Comparison of ENCODE assay signal across 8 cellular contexts in the genomic region with DNA sequence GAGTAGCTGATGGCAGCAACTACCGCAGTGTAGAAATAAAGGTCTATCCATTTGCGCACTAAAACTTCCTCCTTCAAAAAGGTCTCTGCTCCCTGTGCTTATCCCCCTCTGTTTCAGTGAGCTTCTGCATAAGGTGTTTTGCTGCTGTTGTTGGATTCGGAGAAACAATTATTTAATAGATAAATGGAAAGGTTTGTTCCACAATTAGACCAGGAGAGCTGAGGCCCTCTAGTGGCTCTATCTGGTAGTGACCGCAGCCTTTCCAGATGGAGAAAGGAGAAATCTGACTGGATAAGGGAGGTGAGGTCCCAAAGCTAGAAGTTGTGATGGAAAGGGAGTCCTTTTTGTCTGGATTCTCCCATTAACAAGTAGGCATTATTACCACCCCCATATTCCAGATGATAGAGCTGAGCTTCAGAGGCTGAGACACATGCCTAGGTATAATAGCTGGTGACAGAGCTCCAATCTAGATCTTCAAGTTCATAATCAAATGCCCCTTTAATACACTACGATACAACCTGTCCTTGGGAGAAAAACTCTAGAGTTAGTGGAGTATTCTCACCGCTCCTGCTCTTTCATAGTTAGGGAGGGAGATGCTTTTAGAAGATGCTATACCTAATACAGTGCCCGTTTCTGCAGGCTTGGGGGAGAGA. TPM values are rescaled to one million over a fixed set of nuclear protein-coding genes. Genes with fewer than 3 reads are reported as not detected.
A peak's percentile ranks its signal among the peaks of the same experiment; 100 is the strongest.
DNase-seq lines count a peak whose midpoint lies in the region; ATAC-seq and TF ChIP-seq lines count a peak whose summit lies in the region.

No MANE protein-coding gene starts in this region.

- DNase-seq in ELF-1 (ENCODE audit: low read depth, low spot score): peak; percentile 52
- DNase-seq in Karpas-422: peak; percentile 79
- DNase-seq in UCSD-AML1 (lab: John Stamatoyannopoulos, UW; ENCODE audit: unreplicated experiment): peak; percentile 28
- DNase-seq in endodermal cell: peak; percentile 87
- peak; percentile 71 for DNase-seq in nephron progenitor cell

- no peaks in the 10 kb centered on the region for H3K9me3 ChIP-seq in Karpas-422 (ENCODE audit: low read length)
- no peaks in the 10 kb centered on the region for H3K9me3 ChIP-seq in endodermal cell (ENCODE audit: control insufficient read depth, low read length)

- no peaks in the 10 kb centered on the region for H4K20me1 ChIP-seq in Karpas-422 (ENCODE audit: insufficient read depth, low read depth, low read length)

- no peak overlapping the region for H2AFZ ChIP-seq in Karpas-422 (ENCODE audit: low read length)

- H3K27ac ChIP-seq in 22Rv1: no peak overlapping the region
- H3K27ac ChIP-seq in Karpas-422 (ENCODE audit: low read length): no peak overlapping the region
- no peak overlapping the region for H3K27ac ChIP-seq in endodermal cell (ENCODE audit: low read depth, low read length)

- no peak overlapping the region for H3K4me2 ChIP-seq in Karpas-422 (ENCODE audit: low read depth, low read length, poor library complexity, severe bottlenecking)

- H3K4me3 Mint-ChIP-seq in endodermal cell (no peak overlapping the region), nephron progenitor cell (no peak overlapping the region)

- no peaks in the 10 kb centered on the region for H3K79me2 ChIP-seq in Karpas-422 (ENCODE audit: low read length)

- no peaks in the 10 kb centered on the region for H3K27me3 ChIP-seq in Karpas-422 (ENCODE audit: low read length)
- no peaks in the 10 kb centered on the region for H3K27me3 ChIP-seq in endodermal cell (ENCODE audit: control insufficient read depth, insufficient read depth, low read length, poor library complexity, severe bottlenecking)

- H3K27ac Mint-ChIP-seq in endodermal cell (no peak overlapping the region), nephron progenitor cell (no peak overlapping the region)

- H3K9me3 Mint-ChIP-seq in endodermal cell (peaks cover 58% of the 10 kb centered on the region), nephron progenitor cell (peaks cover 44% of the 10 kb centered on the region)

- H3K4me1 ChIP-seq in Karpas-422 (ENCODE audit: low read length) (no peaks in the 10 kb centered on the region), endodermal cell (ENCODE audit: control insufficient read depth, insufficient read depth, low read length) (no peaks in the 10 kb centered on the region)

- no peaks in the 10 kb centered on the region for H3K4me1 Mint-ChIP-seq in endodermal cell
- no peaks in the 10 kb centered on the region for H3K4me1 Mint-ChIP-seq in nephron progenitor cell

- H3K4me3 ChIP-seq in Karpas-422 (ENCODE audit: low read length) (no peak overlapping the region), endodermal cell (ENCODE audit: low read length) (no peak overlapping the region)

- ATAC-seq in GM21367 (IDR thresholded peaks at IDR 0.05; ENCODE audit: unreplicated experiment): no peak
- no peak for ATAC-seq in GM21786 (IDR thresholded peaks at IDR 0.05; ENCODE audit: unreplicated experiment)

- TF ChIP-seq CTCF in 22Rv1 (IDR thresholded peaks at IDR 0.05): peak; percentile 79
- peak; percentile 83 for TF ChIP-seq CTCF in endodermal cell (conservative IDR thresholded peaks at IDR 0.05)
- peak; percentile 72 for TF ChIP-seq CTCF in nephron progenitor cell (IDR thresholded peaks at IDR 0.05)

- H3K9ac ChIP-seq in Karpas-422 (ENCODE audit: low read length): no peak overlapping the region
- H3K9ac ChIP-seq in endodermal cell (ENCODE audit: extremely low read depth, low read length, poor library complexity, severe bottlenecking): no peak overlapping the region

- H3K27me3 Mint-ChIP-seq in endodermal cell (ENCODE audit: insufficient read depth) (peaks cover 10% of the 10 kb centered on the region), nephron progenitor cell (ENCODE audit: low read depth, poor library complexity) (peaks cover 20% of the 10 kb centered on the region)

- no peaks in the 10 kb centered on the region for H3K9me2 ChIP-seq in Karpas-422 (replicated peaks; ENCODE audit: insufficient read depth, low read length)

- WGBS in endodermal cell (ENCODE audit: insufficient coverage in 1 of 2, insufficient read length in 1 of 2), 2 experiments: 55% methylated on average over 6 of the region's 7 CpGs; no CpG with 5 or more reads in 1 of the 2 experiments

- H3K36me3 Mint-ChIP-seq in endodermal cell (ENCODE audit: low read depth): no peaks in the 10 kb centered on the region
- no peaks in the 10 kb centered on the region for H3K36me3 Mint-ChIP-seq in nephron progenitor cell (ENCODE audit: low read depth)

- H3K36me3 ChIP-seq in Karpas-422 (ENCODE audit: insufficient read depth, low read length) (no peaks in the 10 kb centered on the region), endodermal cell (ENCODE audit: control insufficient read depth, insufficient read depth, low read length) (no peaks in the 10 kb centered on the region)

RNA-seq across cellular contexts. Expression of a gene that starts 5.1 kb away (rescaled TPM):
- total RNA-seq in Karpas-422 (2014; rRNA removed; shearing (Covaris generic); ENCODE audit: low replicate concordance): not detected in 2 replicates
- 1 to 10 TPM; 1.7 TPM for total RNA-seq in endodermal cell
- polyA plus RNA-seq in endodermal cell (2013, experiment 1 of 2): 1.7 TPM
- 1.4 TPM for polyA plus RNA-seq in endodermal cell (2013, experiment 2 of 2)

Comparison
In these comparisons a context has a peak if more than half of its experiments do, and no peak if none do; other contexts are left out.
1. DNase-seq: peak in every context shown above with its lines; median percentile 87 in endodermal cell; 79 in Karpas-422; 71 in nephron progenitor cell; 52 in ELF-1; 28 in UCSD-AML1.